In genomic region chr4:14566518-14566917, GRCh38 we compare ENCODE assay signal across 15 cellular contexts.
DNase-seq lines count a peak whose midpoint lies in the region; ATAC-seq and TF ChIP-seq lines count a peak whose summit lies in the region.
"Had no signal": no experiment of that assay in that cellular context is flagged by ENCODE, and none has a peak within 500 bp of the region (broad histone marks: within the 10 kb centered on the region; RNA-seq: fewer than 3 reads in every experiment).

No MANE protein-coding gene starts in this region.

- DNase-seq in DND-41 (peak; percentile 6), HS-27A (ENCODE audit: low read depth) (peak; percentile 64), adipocyte (ENCODE audit: low read depth) (peak; percentile 30), foreskin keratinocyte (peak; percentile 34 to 61), GM23338 (ENCODE audit: low spot score) (no peak), nucleus accumbens (lab: John Stamatoyannopoulos, UW) (no peak), Peyer's patch (no peak)
- DNase-seq: activated CD4-positive, alpha-beta T cell treated with anti-CD3 and anti-CD28 coated beads, Interleukin-2, amount 10 ng/mL, durations not matched to agents 7 days and 5 days; activated naive CD8-positive, alpha-beta T cell treated with anti-CD3 and anti-CD28 coated beads, Interleukin-2, amount 10 ng/mL, durations not matched to agents 7 days and 5 days; activated T-cell treated with anti-CD3 and anti-CD28 coated beads, Interleukin-2, amount 50 U/mL, for 24 hours; NCI-H187 treated with DMSO at 0.1 percent for 48 hours; SJCRH30; substantia nigra had no signal

- no peak overlapping the region for H3K27ac ChIP-seq in DND-41 (ENCODE audit: low read length)
- no peak overlapping the region for H3K27ac ChIP-seq in foreskin keratinocyte
- H3K27ac ChIP-seq in GM23338 (ENCODE audit: low read depth), result no peak overlapping the region
- no peak overlapping the region for H3K27ac ChIP-seq in Peyer's patch
- H3K27ac ChIP-seq: SJCRH30 had no signal

- no peak overlapping the region for H3K4me3 Mint-ChIP-seq in GM23338
- H3K4me3 Mint-ChIP-seq: activated CD4-positive, alpha-beta T cell treated with anti-CD3 and anti-CD28 coated beads, Interleukin-2, amount 10 ng/mL, durations not matched to agents 7 days and 5 days; activated naive CD8-positive, alpha-beta T cell treated with anti-CD3 and anti-CD28 coated beads, Interleukin-2, amount 10 ng/mL, durations not matched to agents 7 days and 5 days; activated T-cell treated with anti-CD3 and anti-CD28 coated beads, Interleukin-2, amount 50 U/mL, for 24 hours; nephron had no signal

- H3K36me3 ChIP-seq in DND-41 (ENCODE audit: insufficient read depth, low read length) (no peaks in the 10 kb centered on the region), adipocyte (ENCODE audit: control insufficient read depth, insufficient read depth, low read length, severe bottlenecking) (no peaks in the 10 kb centered on the region), GM23338 (ENCODE audit: insufficient read depth) (no peaks in the 10 kb centered on the region), Peyer's patch (no peaks in the 10 kb centered on the region)
- H3K36me3 ChIP-seq: SJCRH30 had no signal

- peaks cover 9% of the 10 kb centered on the region; the same call in 2 of the 3 replicates for H3K9me3 Mint-ChIP-seq in GM23338
- H3K9me3 Mint-ChIP-seq: activated CD4-positive, alpha-beta T cell treated with anti-CD3 and anti-CD28 coated beads, Interleukin-2, amount 10 ng/mL, durations not matched to agents 7 days and 5 days had no signal

- H4K20me1 ChIP-seq in DND-41 (ENCODE audit: insufficient read depth, low read length) (no peaks in the 10 kb centered on the region), GM23338 (replicated peaks; ENCODE audit: insufficient read depth) (no peaks in the 10 kb centered on the region)

- H3K27me3 Mint-ChIP-seq in GM23338 (ENCODE audit: insufficient read depth, low read depth, poor library complexity), result no peaks in the 10 kb centered on the region
- H3K27me3 Mint-ChIP-seq: activated CD4-positive, alpha-beta T cell treated with anti-CD3 and anti-CD28 coated beads, Interleukin-2, amount 10 ng/mL, durations not matched to agents 7 days and 5 days; activated naive CD8-positive, alpha-beta T cell treated with anti-CD3 and anti-CD28 coated beads, Interleukin-2, amount 10 ng/mL, durations not matched to agents 7 days and 5 days had no signal

- H3K27ac Mint-ChIP-seq in GM23338, result no peak overlapping the region
- H3K27ac Mint-ChIP-seq: activated CD4-positive, alpha-beta T cell treated with anti-CD3 and anti-CD28 coated beads, Interleukin-2, amount 10 ng/mL, durations not matched to agents 7 days and 5 days; activated naive CD8-positive, alpha-beta T cell treated with anti-CD3 and anti-CD28 coated beads, Interleukin-2, amount 10 ng/mL, durations not matched to agents 7 days and 5 days; activated T-cell treated with anti-CD3 and anti-CD28 coated beads, Interleukin-2, amount 50 U/mL, for 24 hours; nephron had no signal

- no peaks in the 10 kb centered on the region for H3F3A ChIP-seq in GM23338 (replicated peaks; ENCODE audit: low read depth)

- H3K4me3 ChIP-seq in DND-41 (ENCODE audit: low read depth in 1 of 2, low read length in 2 of 2) (no peak overlapping the region), adipocyte (ENCODE audit: low read length) (no peak overlapping the region), GM23338 (no peak overlapping the region), Peyer's patch (no peak overlapping the region)
- H3K4me3 ChIP-seq: SJCRH30 had no signal

- no peak for TF ChIP-seq POLR2A in Peyer's patch (IDR thresholded peaks at IDR 0.05)

- H3K4me1 Mint-ChIP-seq in GM23338, result no peaks in the 10 kb centered on the region
- H3K4me1 Mint-ChIP-seq: activated CD4-positive, alpha-beta T cell treated with anti-CD3 and anti-CD28 coated beads, Interleukin-2, amount 10 ng/mL, durations not matched to agents 7 days and 5 days; activated naive CD8-positive, alpha-beta T cell treated with anti-CD3 and anti-CD28 coated beads, Interleukin-2, amount 10 ng/mL, durations not matched to agents 7 days and 5 days; nephron had no signal

- H3K27me3 ChIP-seq in DND-41 (ENCODE audit: insufficient read depth, low read length, poor library complexity) (no peaks in the 10 kb centered on the region), adipocyte (replicated peaks; ENCODE audit: control insufficient read depth, insufficient read depth, low read length) (no peaks in the 10 kb centered on the region), foreskin keratinocyte (peaks cover 2% of the 10 kb centered on the region), GM23338 (ENCODE audit: insufficient read depth) (no peaks in the 10 kb centered on the region), Peyer's patch (no peaks in the 10 kb centered on the region)

- peaks cover 8% of the 10 kb centered on the region; the same call in 1 of the 3 replicates for H3K36me3 Mint-ChIP-seq in GM23338 (ENCODE audit: low read depth)
- H3K36me3 Mint-ChIP-seq: activated naive CD8-positive, alpha-beta T cell treated with anti-CD3 and anti-CD28 coated beads, Interleukin-2, amount 10 ng/mL, durations not matched to agents 7 days and 5 days had no signal

- H3K9ac ChIP-seq in DND-41 (ENCODE audit: low read depth, low read length) (no peak overlapping the region), adipocyte (ENCODE audit: low read length) (no peak overlapping the region)

- ATAC-seq in DND-41 (ENCODE audit: insufficient read depth, low read depth), result peak; percentile 67
- ATAC-seq in foreskin keratinocyte, result peak; percentile 84
- ATAC-seq in HG03039 (IDR thresholded peaks at IDR 0.05; ENCODE audit: unreplicated experiment), result no peak
- no peak for ATAC-seq in GM23338

- TF ChIP-seq CTCF in DND-41 (IDR thresholded peaks at IDR 0.05; ENCODE audit: borderline replicate concordance, extremely low read depth, low read length, poor library complexity, severe bottlenecking) (no peak), foreskin keratinocyte (conservative IDR thresholded peaks at IDR 0.05) (peak; percentile 27), GM23338 (conservative IDR thresholded peaks at IDR 0.05; ENCODE audit: low read depth in 2 of 2) (no peak), Peyer's patch (IDR thresholded peaks at IDR 0.05) (no peak)

- H3K79me2 ChIP-seq in DND-41 (ENCODE audit: insufficient read depth, low read length), result no peaks in the 10 kb centered on the region
- H3K79me2 ChIP-seq in GM23338 (replicated peaks; ENCODE audit: insufficient read depth), result no peaks in the 10 kb centered on the region

- H3K9me3 ChIP-seq in DND-41 (ENCODE audit: insufficient read depth, low read length, severe bottlenecking) (no peaks in the 10 kb centered on the region), adipocyte (ENCODE audit: control insufficient read depth, low read length) (no peaks in the 10 kb centered on the region), Peyer's patch (no peaks in the 10 kb centered on the region)
- H3K9me3 ChIP-seq: SJCRH30 had no signal

- H3K4me1 ChIP-seq in DND-41 (ENCODE audit: insufficient read depth, low read length) (no peaks in the 10 kb centered on the region), adipocyte (ENCODE audit: control insufficient read depth, insufficient read depth, low read length) (peaks cover 4% of the 10 kb centered on the region), foreskin keratinocyte (no peaks in the 10 kb centered on the region), GM23338 (ENCODE audit: insufficient read depth) (no peaks in the 10 kb centered on the region), Peyer's patch (no peaks in the 10 kb centered on the region)
- H3K4me1 ChIP-seq: SJCRH30 had no signal

- H2AFZ ChIP-seq in DND-41 (ENCODE audit: low read depth, low read length) (no peak overlapping the region), GM23338 (no peak overlapping the region)

- 0 out of 2 replicates have a peak, but pooled peaks cover 6% of the 10 kb centered on the region for H3K9me2 ChIP-seq in GM23338 (ENCODE audit: insufficient read depth)

- H3K4me2 ChIP-seq in DND-41 (ENCODE audit: insufficient read depth, low read length), result no peak overlapping the region
- H3K4me2 ChIP-seq in GM23338, result no peak overlapping the region

Comparison
In these comparisons a context has a peak if more than half of its experiments do, and no peak if none do; other contexts are left out.
1. ATAC-seq: peak in DND-41 (single experiment) and foreskin keratinocyte (single experiment); none in HG03039 (single experiment) and GM23338 (single experiment).
2. DNase-seq: peak in DND-41 (single experiment), HS-27A (single experiment), adipocyte (single experiment) and foreskin keratinocyte (2 of 2); none in GM23338 (single experiment), nucleus accumbens (0 of 56) and Peyer's patch (0 of 3).